8 cellular contexts compared by ENCODE assay signal in genomic region chr16:68263559-68264127, GRCh38. TPM values are rescaled to one million over a fixed set of nuclear protein-coding genes. Genes with fewer than 3 reads are reported as not detected.
DNase-seq lines count a peak whose midpoint lies in the region; ATAC-seq and TF ChIP-seq lines count a peak whose summit lies in the region.

No MANE protein-coding gene starts in this region.

- DNase-seq in activated CD4-positive, alpha-beta T cell treated with anti-CD3 and anti-CD28 coated beads, Interleukin-2, amount 10 ng/mL, durations not matched to agents 7 days and 5 days: no peak
- no peak for DNase-seq in activated CD4-positive, alpha-beta T cell treated with anti-CD3 and anti-CD28 coated beads, Interleukin-2, amount 50 U/mL, for 48 hours
- no peak for DNase-seq in WTC11 (ENCODE audit: low spot score)
- no peak for DNase-seq in NCI-H2107 (lab: John Stamatoyannopoulos, UW)
- no peak for DNase-seq in head of caudate nucleus

- intact Hi-C loops in head of caudate nucleus (cut with DNase I): no loop called here

- peak overlapping the region; percentile 91 for H3K4me3 ChIP-seq in iPS-15b (ENCODE audit: low read depth, low read length)

- H3K4me3 Mint-ChIP-seq in activated CD4-positive, alpha-beta T cell treated with anti-CD3 and anti-CD28 coated beads, Interleukin-2, amount 10 ng/mL, durations not matched to agents 7 days and 5 days: peak overlapping the region; percentile 82
- H3K4me3 Mint-ChIP-seq in WTC11: peak overlapping the region; percentile 85

- peak overlapping the region; percentile 65 for H3K9ac ChIP-seq in iPS-15b (ENCODE audit: low read depth, low read length)

- ATAC-seq in WTC11 (no peak), HG03097 (IDR thresholded peaks at IDR 0.05; ENCODE audit: low FRiP score, unreplicated experiment) (no peak)

- no peaks in the 10 kb centered on the region for H3K27me3 Mint-ChIP-seq in activated CD4-positive, alpha-beta T cell treated with anti-CD3 and anti-CD28 coated beads, Interleukin-2, amount 10 ng/mL, durations not matched to agents 7 days and 5 days
- peaks cover 16% of the 10 kb centered on the region for H3K27me3 Mint-ChIP-seq in WTC11 (ENCODE audit: low read depth)

- POLR2A ChIA-PET in activated CD4-positive, alpha-beta T cell treated with anti-CD3 and anti-CD28 coated beads, Interleukin-2, amount 10 ng/mL, durations not matched to agents 7 days and 5 days (lab: Charles Lee): interaction anchor here (2.2 kb wide), 1 partner anchor 47 kb away, joined by 13 read pairs; the partner anchor contains the start of genes PRMT7 and SLC7A6OS
- POLR2A ChIA-PET in WTC11 (lab: Charles Lee): interaction anchor here (0.7 to 1.4 kb wide), 5 partner anchors 20 to 1389 kb away, joined by 3 to 8 read pairs (median 3); partner anchors contain the start of genes PRMT7 and SLC7A6OS

- peaks cover 13% of the 10 kb centered on the region for H3K36me3 ChIP-seq in iPS-15b (ENCODE audit: control insufficient read depth, insufficient read depth, low read length)

- peaks cover 45% of the 10 kb centered on the region for H3K4me1 Mint-ChIP-seq in activated CD4-positive, alpha-beta T cell treated with anti-CD3 and anti-CD28 coated beads, Interleukin-2, amount 10 ng/mL, durations not matched to agents 7 days and 5 days
- peaks cover 28% of the 10 kb centered on the region for H3K4me1 Mint-ChIP-seq in WTC11

- peaks cover 22% of the 10 kb centered on the region for H3K36me3 Mint-ChIP-seq in activated CD4-positive, alpha-beta T cell treated with anti-CD3 and anti-CD28 coated beads, Interleukin-2, amount 10 ng/mL, durations not matched to agents 7 days and 5 days (ENCODE audit: low read depth)
- no peaks in the 10 kb centered on the region for H3K36me3 Mint-ChIP-seq in WTC11

- H3K27ac Mint-ChIP-seq in activated CD4-positive, alpha-beta T cell treated with anti-CD3 and anti-CD28 coated beads, Interleukin-2, amount 10 ng/mL, durations not matched to agents 7 days and 5 days: peak overlapping the region; percentile 98
- peak overlapping the region; percentile 77 for H3K27ac Mint-ChIP-seq in WTC11

- CTCF ChIA-PET in activated CD4-positive, alpha-beta T cell treated with anti-CD3 and anti-CD28 coated beads, Interleukin-2, amount 10 ng/mL, durations not matched to agents 7 days and 5 days (lab: Charles Lee): interaction anchor here (0.6 to 8.9 kb wide), 39 partner anchors 9 to 647 kb away, joined by 3 to 172 read pairs (median 6); partner anchors contain the start of genes PLA2G15, PRMT7 and SLC7A6OS
- CTCF ChIA-PET in WTC11 (lab: Charles Lee): interaction anchor here (0.5 to 4.5 kb wide), 50 partner anchors 8 to 580 kb away, joined by 3 to 74 read pairs (median 4); partner anchors contain the start of genes ESRP2, NFATC3, PLA2G15 and PRMT7

- no peaks in the 10 kb centered on the region for H3K9me3 ChIP-seq in iPS-15b (ENCODE audit: control insufficient read depth, insufficient read depth, low read length)

- TF ChIP-seq CTCF in WTC11 (IDR thresholded peaks at IDR 0.05): no peak; the same call in 1 of the 2 replicates

- H3K9me3 Mint-ChIP-seq in activated CD4-positive, alpha-beta T cell treated with anti-CD3 and anti-CD28 coated beads, Interleukin-2, amount 10 ng/mL, durations not matched to agents 7 days and 5 days: no peaks in the 10 kb centered on the region
- H3K9me3 Mint-ChIP-seq in WTC11: no peaks in the 10 kb centered on the region

- H3K27me3 ChIP-seq in iPS-15b (ENCODE audit: control insufficient read depth, insufficient read depth, low read length): no peaks in the 10 kb centered on the region

- H3K27ac ChIP-seq in temporal lobe (ENCODE audit: low read depth, low read length): peak overlapping the region; percentile 71

- peaks cover 7% of the 10 kb centered on the region for H3K4me1 ChIP-seq in iPS-15b (ENCODE audit: control insufficient read depth, insufficient read depth, low read length)

TF ChIP-seq in WTC11, 78 proteins besides CTCF, POLR2A, EP300 and RAD21:
- TF ChIP-seq ZNF121 (CRISPR knock-in tag; IDR thresholded peaks at IDR 0.05) (no peak), EMX1 (CRISPR knock-in tag; IDR thresholded peaks at IDR 0.05) (no peak), SMAD4 (CRISPR knock-in tag; IDR thresholded peaks at IDR 0.05) (no peak), E2F4 (CRISPR knock-in tag; IDR thresholded peaks at IDR 0.05; ENCODE audit: borderline replicate concordance, low read depth) (no peak), NFATC4 (CRISPR knock-in tag; IDR thresholded peaks at IDR 0.05) (no peak), ZNF232 (CRISPR knock-in tag; IDR thresholded peaks at IDR 0.05) (no peak), FOXK1 (CRISPR knock-in tag; IDR thresholded peaks at IDR 0.05) (no peak), ZNF425 (CRISPR knock-in tag; conservative IDR thresholded peaks at IDR 0.05) (no peak), RELA (CRISPR knock-in tag; IDR thresholded peaks at IDR 0.05; ENCODE audit: borderline replicate concordance) (no peak), FOXP4 (CRISPR knock-in tag; IDR thresholded peaks at IDR 0.05) (no peak), MYBL2 (CRISPR knock-in tag; IDR thresholded peaks at IDR 0.05) (no peak), SOX15 (CRISPR knock-in tag; IDR thresholded peaks at IDR 0.05) (no peak), ZNF138 (CRISPR knock-in tag; conservative IDR thresholded peaks at IDR 0.05) (no peak), NFYB (CRISPR knock-in tag; conservative IDR thresholded peaks at IDR 0.05; ENCODE audit: low read depth) (no peak), GTF2I (CRISPR knock-in tag; conservative IDR thresholded peaks at IDR 0.05) (no peak), FOXJ3 (CRISPR knock-in tag; IDR thresholded peaks at IDR 0.05; ENCODE audit: borderline replicate concordance) (no peak)

RNA-seq across cellular contexts. Expression of gene SLC7A6, which starts 0.7 kb away (rescaled TPM):
- total RNA-seq in activated CD4-positive, alpha-beta T cell treated with anti-CD3 and anti-CD28 coated beads, Interleukin-2, amount 10 ng/mL, durations not matched to agents 7 days and 5 days: 100 to 1,000 TPM; 116 to 130 TPM
- total RNA-seq in WTC11 (2021) (27.4 TPM in 3 replicates), temporal lobe (11.3 TPM)

RNA-seq across cellular contexts. Expression of gene PLA2G15, which starts 18.5 kb away (rescaled TPM):
- total RNA-seq in activated CD4-positive, alpha-beta T cell treated with anti-CD3 and anti-CD28 coated beads, Interleukin-2, amount 10 ng/mL, durations not matched to agents 7 days and 5 days: 10 to 100 TPM in 1 of 2 experiments, 1 to 10 TPM in 1; 8.4 to 10.1 TPM
- total RNA-seq in WTC11 (2021) (9.4 to 10.2 TPM (median 9.8 TPM) in 3 replicates), temporal lobe (16.0 TPM)

RNA-seq across cellular contexts. Expression of gene ESRP2, which starts 27.7 kb away (rescaled TPM):
- under 1 TPM in 1 of 2 experiments, not detected in 1; 0.08 TPM for total RNA-seq in activated CD4-positive, alpha-beta T cell treated with anti-CD3 and anti-CD28 coated beads, Interleukin-2, amount 10 ng/mL, durations not matched to agents 7 days and 5 days
- total RNA-seq in WTC11 (2021) (48.5 to 55.0 TPM (median 49.8 TPM) in 3 replicates), temporal lobe (not detected)

RNA-seq across cellular contexts. Expression of gene SLC7A6OS, which starts 47.1 kb away (rescaled TPM):
- total RNA-seq in activated CD4-positive, alpha-beta T cell treated with anti-CD3 and anti-CD28 coated beads, Interleukin-2, amount 10 ng/mL, durations not matched to agents 7 days and 5 days: 10 to 100 TPM; 25.9 to 28.6 TPM
- total RNA-seq in WTC11 (2021) (20.5 to 22.6 TPM (median 20.7 TPM) in 3 replicates), temporal lobe (8.9 TPM)

RNA-seq across cellular contexts. Expression of gene PRMT7, which starts 47.2 kb away (rescaled TPM):
- total RNA-seq in activated CD4-positive, alpha-beta T cell treated with anti-CD3 and anti-CD28 coated beads, Interleukin-2, amount 10 ng/mL, durations not matched to agents 7 days and 5 days: 10 to 100 TPM; 76.9 TPM
- total RNA-seq in WTC11 (2021) (50.3 to 59.3 TPM (median 52.5 TPM) in 3 replicates), temporal lobe (39.1 TPM)

Comparison
In these comparisons a context has a peak if more than half of its experiments do, and no peak if none do; other contexts are left out.
1. RNA of gene ESRP2, which starts 27.7 kb away (total RNA-seq): 48.5 to 55.0 TPM in WTC11; 0.08 TPM in activated CD4-positive, alpha-beta T cell treated with anti-CD3 and anti-CD28 coated beads, Interleukin-2, amount 10 ng/mL, durations not matched to agents 7 days and 5 days and not detected in temporal lobe (single experiment); every median in the first group is over 10 times any median in the second.